Comparison of ENCODE assay signal across 22 cellular contexts in genomic region chr6:169763308-169763707, GRCh38.
"Had no signal": no experiment of that assay in that cellular context is flagged by ENCODE, and none has a peak within 500 bp of the region (broad histone marks: within the 10 kb centered on the region; RNA-seq: fewer than 3 reads in every experiment).

No MANE protein-coding gene starts in this region.

- H3K27me3 Mint-ChIP-seq: activated B cell treated with CpG ODN at 0.5 μM for 24 hours; activated CD4-positive, alpha-beta memory T cell treated with anti-CD3 and anti-CD28 coated beads for 36 hours; activated naive CD4-positive, alpha-beta T cell treated with anti-CD3 and anti-CD28 coated beads, Interleukin-2, amount 10 ng/mL, durations not matched to agents 7 days and 5 days; naive thymus-derived CD4-positive, alpha-beta T cell; type B pancreatic cell had no signal

- H3K27ac Mint-ChIP-seq: activated B cell treated with CpG ODN at 0.5 μM for 24 hours; activated CD4-positive, alpha-beta memory T cell treated with anti-CD3 and anti-CD28 coated beads for 36 hours; activated naive CD4-positive, alpha-beta T cell treated with anti-CD3 and anti-CD28 coated beads, Interleukin-2, amount 10 ng/mL, durations not matched to agents 7 days and 5 days; type B pancreatic cell had no signal

- ATAC-seq: foreskin keratinocyte; naive thymus-derived CD4-positive, alpha-beta T cell; sciatic nerve had no signal

- H3K4me3 ChIP-seq: lung, smooth muscle cell, thoracic aorta, vagina had no signal

- H3K4me1 Mint-ChIP-seq: activated B cell treated with CpG ODN at 0.5 μM for 24 hours; activated naive CD4-positive, alpha-beta T cell treated with anti-CD3 and anti-CD28 coated beads, Interleukin-2, amount 10 ng/mL, durations not matched to agents 7 days and 5 days had no signal

- H3K9me3 Mint-ChIP-seq: activated B cell treated with CpG ODN at 0.5 μM for 24 hours; activated CD4-positive, alpha-beta memory T cell treated with anti-CD3 and anti-CD28 coated beads for 36 hours; activated naive CD4-positive, alpha-beta T cell treated with anti-CD3 and anti-CD28 coated beads, Interleukin-2, amount 10 ng/mL, durations not matched to agents 7 days and 5 days; type B pancreatic cell had no signal

- H3K4me3 Mint-ChIP-seq: activated B cell treated with CpG ODN at 0.5 μM for 24 hours; activated CD4-positive, alpha-beta memory T cell treated with anti-CD3 and anti-CD28 coated beads for 36 hours; activated naive CD4-positive, alpha-beta T cell treated with anti-CD3 and anti-CD28 coated beads, Interleukin-2, amount 10 ng/mL, durations not matched to agents 7 days and 5 days; naive thymus-derived CD4-positive, alpha-beta T cell; type B pancreatic cell had no signal

- DNase-seq: activated B cell treated with CpG ODN at 0.5 μM for 24 hours; activated CD4-positive, alpha-beta memory T cell treated with anti-CD3 and anti-CD28 coated beads for 36 hours; activated CD4-positive, alpha-beta T cell treated with anti-CD3 and anti-CD28 coated beads for 4 hours; activated effector memory CD4-positive, alpha-beta T cell treated with anti-CD3 and anti-CD28 coated beads, Interleukin-2, amount 50 U/mL, for 16 hours; activated naive CD4-positive, alpha-beta T cell treated with anti-CD3 and anti-CD28 coated beads, Interleukin-2, amount 10 ng/mL, durations not matched to agents 7 days and 5 days; activated T-cell treated with anti-CD3 and anti-CD28 coated beads for 4 hours; amygdala; dermis blood vessel endothelial cell; effector CD8-positive, alpha-beta T cell; erythroblast; foreskin keratinocyte; hypothalamus; naive thymus-derived CD4-positive, alpha-beta T cell; stimulated activated CD4-positive, alpha-beta T cell treated with anti-CD3 and anti-CD28 coated beads, Interleukin-15, amount 100 ng/mL, for 24 hours; stimulated activated naive CD4-positive, alpha-beta T cell; T1000 had no signal
